In genomic region chr15:72902929-72903260, GRCh38 we compare ENCODE assay signal across 13 cellular contexts.
"Had no signal": no experiment of that assay in that cellular context is flagged by ENCODE, and none has a peak within 500 bp of the region (broad histone marks: within the 10 kb centered on the region; RNA-seq: fewer than 3 reads in every experiment).

No MANE protein-coding gene starts in this region.

- H3K36me3 ChIP-seq: gastroesophageal sphincter, heart right ventricle, left lung, tibial nerve, vagina had no signal

- H3K9me3 ChIP-seq: gastroesophageal sphincter, heart right ventricle, left lung, tibial nerve, vagina had no signal

- H3K4me3 ChIP-seq: gastroesophageal sphincter, heart right ventricle, left lung, SK-N-MC, tibial nerve, vagina had no signal

- H3K27ac ChIP-seq: left lung, SK-N-MC, tibial nerve, vagina had no signal

- H3K27me3 ChIP-seq: tibial nerve, vagina had no signal

- DNase-seq: activated CD4-positive, alpha-beta T cell treated with anti-CD3 and anti-CD28 coated beads, Interleukin-2, amount 50 U/mL, for 48 hours; activated CD4-positive, CD25-positive, alpha-beta regulatory T cell treated with anti-CD3 and anti-CD28 coated beads, Interleukin-2, amount 50 U/mL, for 72 hours; activated naive CD4-positive, alpha-beta T cell treated with anti-CD3 and anti-CD28 coated beads, Interleukin-2, amount 10 ng/mL, durations not matched to agents 7 days and 5 days; activated T-cell treated with anti-CD3 and anti-CD28 coated beads, Interleukin-2, amount 50 U/mL, for 1 hour; effector CD8-positive, alpha-beta T cell; occipital lobe; stimulated activated CD4-positive, alpha-beta T cell treated with anti-CD3 and anti-CD28 coated beads, Interleukin-2, amount 100 ng/mL, for 48 hours had no signal
